ENCODE assay signal across 8 cellular contexts in the genomic region with DNA sequence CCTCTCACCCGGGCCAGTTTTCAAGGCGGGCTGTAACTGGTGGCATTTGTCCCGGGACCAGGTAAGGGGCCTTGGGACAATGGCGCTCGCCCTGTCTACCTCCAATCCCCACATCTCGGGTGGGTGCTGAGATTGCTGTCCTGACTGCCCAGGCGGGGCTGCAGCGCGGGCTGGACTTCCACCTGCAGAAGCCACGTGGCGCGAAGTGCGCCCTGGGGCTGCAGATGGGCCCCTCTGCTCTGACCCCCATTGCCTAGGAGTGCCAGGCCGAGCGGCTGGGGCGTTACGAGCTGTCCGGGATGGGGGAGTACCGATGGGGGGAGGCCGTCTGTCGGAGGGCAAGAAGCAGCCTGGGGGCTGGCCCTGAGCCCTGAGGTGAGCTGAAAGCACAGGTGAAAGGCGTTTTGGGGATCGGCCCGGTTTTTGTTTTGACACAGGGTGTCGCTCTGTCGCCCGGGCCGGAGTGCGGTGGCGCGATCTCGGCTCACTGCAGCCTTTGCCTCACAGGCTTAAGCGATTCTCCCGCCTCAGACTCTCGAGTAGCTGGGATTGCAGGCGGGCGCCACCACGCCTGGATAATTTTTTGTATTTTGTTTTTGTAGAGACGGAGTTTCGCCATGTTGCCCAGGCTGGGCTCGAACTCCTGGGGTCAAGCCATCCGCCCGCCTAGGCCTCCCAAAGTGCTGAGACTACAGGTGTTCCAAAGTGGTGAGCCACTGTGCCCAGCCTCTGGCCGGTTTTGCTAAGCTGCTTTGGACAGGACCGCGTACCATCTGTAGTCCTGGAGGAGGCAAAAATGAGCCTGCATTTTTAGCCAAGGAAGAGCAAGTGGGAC. TPM values are rescaled to one million over a fixed set of nuclear protein-coding genes. Genes with fewer than 3 reads are reported as not detected.
DNase-seq lines count a peak whose midpoint lies in the region; ATAC-seq and TF ChIP-seq lines count a peak whose summit lies in the region.

TSS of gene SFXN2 (plus strand) at position 16 of the 835 bp plus-strand sequence. CDS start 12,001 bp downstream, outside the sequence.

- intact Hi-C loops in lower leg skin (cut with DNase I; ENCODE audit: low total_unique reads): no loop called here

- ATAC-seq in HG02973 (IDR thresholded peaks at IDR 0.05; ENCODE audit: unreplicated experiment): peak; percentile 11

- CTCF ChIA-PET in activated CD8-positive, alpha-beta memory T cell treated with anti-CD3 and anti-CD28 coated beads for 36 hours (lab: Charles Lee): interaction anchor here (0.8 to 5.0 kb wide), 7 partner anchors 13 to 321 kb away, joined by 3 to 29 read pairs (median 3); partner anchors contain the start of gene TRIM8

- no peaks in the 10 kb centered on the region for H3K9me3 ChIP-seq in SK-N-MC (ENCODE audit: low read depth, low read length)

- TF ChIP-seq CTCF in astrocyte of the spinal cord (IDR thresholded peaks at IDR 0.05; ENCODE audit: low read depth, low read length): no peak
- no peak for TF ChIP-seq CTCF in lower leg skin (IDR thresholded peaks at IDR 0.05)

- H3K9ac ChIP-seq in SK-N-MC (ENCODE audit: insufficient read length): peak within 1 kb of the TSS; percentile 73

- WGBS in lower leg skin, 2 donors: 5% methylated on average over 35 to 36 of the region's 46 CpGs

- DNase-seq in activated CD8-positive, alpha-beta memory T cell treated with anti-CD3 and anti-CD28 coated beads for 24 hours: no peak
- DNase-seq in SK-N-MC (ENCODE audit: low read depth, low spot score): no peak
- DNase-seq in astrocyte of the spinal cord (ENCODE audit: low read depth, low spot score): no peak
- DNase-seq in lower leg skin (ENCODE audit: low spot score in 2 of 2): peak in 1 of 2 donors; percentile 89
- peak; percentile 6 to 16 for DNase-seq in stimulated activated CD8-positive, alpha-beta memory T cell treated with anti-CD3 and anti-CD28 coated beads, Interleukin-15, amount 100 ng/mL, for 4 hours (ENCODE audit: low read depth in 2 of 2)
- DNase-seq in OCI-M2 (lab: John Stamatoyannopoulos, UW; ENCODE audit: unreplicated experiment): no peak

- POLR2A ChIA-PET in activated CD8-positive, alpha-beta memory T cell treated with anti-CD3 and anti-CD28 coated beads for 36 hours (lab: Charles Lee): interaction anchor here (0.5 to 6.5 kb wide), 9 partner anchors 12 to 509 kb away, joined by 3 to 54 read pairs (median 5); partner anchors contain the start of genes TRIM8 and WBP1L

- no peaks in the 10 kb centered on the region for H3K36me3 ChIP-seq in SK-N-MC (ENCODE audit: insufficient read depth, low read length)

- H3K27ac ChIP-seq in SK-N-MC: no peak within 1 kb of the TSS

- in situ Hi-C loops in astrocyte of the spinal cord (cut with HindIII; ENCODE audit: low sequenced_read_pairs): no loop called here

- H3K4me3 ChIP-seq in SK-N-MC: peak within 1 kb of the TSS; percentile 82
- peak within 1 kb of the TSS; percentile 94 for H3K4me3 ChIP-seq in astrocyte of the spinal cord (ENCODE audit: low read depth, low read length)
- peak within 1 kb of the TSS; percentile 90 for H3K4me3 ChIP-seq in lower leg skin (ENCODE audit: low read depth, poor library complexity, severe bottlenecking)

- TF ChIP-seq POLR2A in lower leg skin (IDR thresholded peaks at IDR 0.05): no peak

RNA-seq across cellular contexts. Expression of gene SFXN2, which starts in this region (rescaled TPM):
- total RNA-seq in activated CD8-positive, alpha-beta memory T cell treated with anti-CD3 and anti-CD28 coated beads for 36 hours: 10 to 100 TPM; 33.7 to 33.8 TPM
- 1 to 10 TPM in 2 of 4 donors, under 1 TPM in 2; 0.46 to 4.7 (median 1.1) TPM for total RNA-seq in lower leg skin

Comparison
In these comparisons a context has a peak if more than half of its experiments do, and no peak if none do; other contexts are left out.
1. RNA of gene SFXN2 (total RNA-seq): 33.7 to 33.8 TPM in activated CD8-positive, alpha-beta memory T cell treated with anti-CD3 and anti-CD28 coated beads for 36 hours; 0.46 to 4.7 TPM in lower leg skin; every median in the first group is over 4 times any median in the second.
2. DNase-seq: peak in stimulated activated CD8-positive, alpha-beta memory T cell treated with anti-CD3 and anti-CD28 coated beads, Interleukin-15, amount 100 ng/mL, for 4 hours (2 of 2); none in activated CD8-positive, alpha-beta memory T cell treated with anti-CD3 and anti-CD28 coated beads for 24 hours (single experiment), SK-N-MC (single experiment), astrocyte of the spinal cord (single experiment) and OCI-M2 (single experiment).
3. Peak in every context shown above with its lines, with median percentiles within 50 percentile points of each other: H3K4me3 ChIP-seq.